21 cellular contexts compared by ENCODE assay signal in genomic region chr3:138717348-138717747, GRCh38.
A peak's percentile ranks its signal among the peaks of the same experiment; 100 is the strongest.
DNase-seq lines count a peak whose midpoint lies in the region; ATAC-seq and TF ChIP-seq lines count a peak whose summit lies in the region.
"Had no signal": no experiment of that assay in that cellular context is flagged by ENCODE, and none has a peak within 500 bp of the region (broad histone marks: within the 10 kb centered on the region; RNA-seq: fewer than 3 reads in every experiment).

No MANE protein-coding gene starts in this region.

- no peak overlapping the region for H2BK120ac ChIP-seq in H9 (ENCODE audit: low read depth, low read length, poor library complexity, severe bottlenecking)

- H3K79me1 ChIP-seq in H9 (ENCODE audit: insufficient read depth, low read depth, low read length, poor library complexity, severe bottlenecking) = no peaks in the 10 kb centered on the region

- H3K79me2 ChIP-seq in H9 (ENCODE audit: insufficient read depth, low read length) = no peaks in the 10 kb centered on the region
- H3K79me2 ChIP-seq in OCI-LY7 (ENCODE audit: insufficient read depth, low read depth, low read length) = no peaks in the 10 kb centered on the region

- no peaks in the 10 kb centered on the region for H3K36me3 ChIP-seq in CD8-positive, alpha-beta memory T cell (ENCODE audit: insufficient read depth, low read length)
- H3K36me3 ChIP-seq in OCI-LY7 (ENCODE audit: insufficient read depth, low read length) = 0 out of 2 replicates have a peak, but pooled peaks cover 4% of the 10 kb centered on the region
- H3K36me3 ChIP-seq: prostate gland had no signal

- TF ChIP-seq CTCF in GM12864 (IDR thresholded peaks at IDR 0.05; ENCODE audit: low read depth, low read length, missing control alignments) (no peak), foreskin fibroblast (IDR thresholded peaks at IDR 0.05; ENCODE audit: low read depth, low read length) (no peak), H9 (conservative IDR thresholded peaks at IDR 0.05) (no peak), OCI-LY7 (conservative IDR thresholded peaks at IDR 0.05; ENCODE audit: low read length) (no peak)

- no peak overlapping the region for H2AK5ac ChIP-seq in H9 (ENCODE audit: insufficient read length, low read length)

- no peak overlapping the region for H3K18ac ChIP-seq in H9 (ENCODE audit: insufficient read length, low read depth, low read length)

- H4K8ac ChIP-seq in H9 (replicated peaks; ENCODE audit: insufficient read length, low read depth, low read length) = no peak overlapping the region

- WGBS in H9 (ENCODE audit: extremely low coverage, insufficient read length, low lambda C conversion rate) = no CpG with 5 or more reads among the region's 2 CpGs

- no peak overlapping the region for H2BK15ac ChIP-seq in H9 (ENCODE audit: low read depth, low read length)

- no peak overlapping the region for H3K14ac ChIP-seq in H9 (ENCODE audit: insufficient read depth, low read length)

- peaks cover 7 to 26% (median 16%) of the 10 kb centered on the region in 3 donors for H3K36me3 Mint-ChIP-seq in CD8-positive, alpha-beta memory T cell
- H3K36me3 Mint-ChIP-seq in H9 (ENCODE audit: insufficient read depth in 1 of 3, low read depth in 3 of 3) = peaks cover 3 to 14% (median 10%) of the 10 kb centered on the region in 3 experiments; a peak in 6 of 7 replicates

- no peaks in the 10 kb centered on the region for H3K9me3 Mint-ChIP-seq in CD8-positive, alpha-beta memory T cell
- H3K9me3 Mint-ChIP-seq in H9 = no peaks in the 10 kb centered on the region
- H3K9me3 Mint-ChIP-seq: activated T-cell treated with anti-CD3 and anti-CD28 coated beads, Interleukin-2, amount 50 U/mL, for 72 hours; CD14-positive monocyte; GM23338; natural killer cell treated with Interleukin-12 subunit alpha and Interleukin-12 subunit beta and Interleukin-15 and Interleukin-18, amount 100 ng/mL, for 72 hours; T-cell had no signal

- DNase-seq in GM12864 (ENCODE audit: low read depth) (peak; percentile 7), foreskin fibroblast (no peak), H9 (no peak), OCI-LY7 (ENCODE audit: low spot score) (no peak)
- no peak for DNase-seq in CD8-positive, alpha-beta memory T cell
- DNase-seq: activated CD4-positive, alpha-beta memory T cell treated with anti-CD3 and anti-CD28 coated beads, Interleukin-2, amount 10 ng/mL, durations not matched to agents 7 days and 5 days; activated T-cell treated with anti-CD3 and anti-CD28 coated beads, Interleukin-2, amount 50 U/mL, for 72 hours; DMS53; islet precursor cell; NCI-H1417 treated with DMSO at 0.1 percent for 48 hours; stimulated activated naive CD4-positive, alpha-beta T cell treated with Interleukin-2 at 50 U/mL for 16 hours; T-cell had no signal

- no peak overlapping the region for H3K23ac ChIP-seq in H9 (ENCODE audit: insufficient read length, low read depth, low read length)

- POLR2A ChIA-PET in CD8-positive, alpha-beta memory T cell (lab: Charles Lee) = no interaction called here
- POLR2A ChIA-PET in OCI-LY7 (lab: Charles Lee) = interaction anchor here (0.6 to 0.7 kb wide), 2 partner anchors 22 to 83 kb away, joined by 3 to 6 read pairs; no protein-coding TSS in a partner anchor

- no peak overlapping the region for H3K56ac ChIP-seq in H9 (ENCODE audit: insufficient read length, low read depth, low read length)

- no peaks in the 10 kb centered on the region for H3K9me2 ChIP-seq in OCI-LY7 (ENCODE audit: insufficient read depth, low read length)

- H4K20me1 ChIP-seq in H9 (ENCODE audit: control insufficient read depth, insufficient read depth, insufficient read length) (no peaks in the 10 kb centered on the region), OCI-LY7 (ENCODE audit: insufficient read depth, low read length) (no peaks in the 10 kb centered on the region)

- H3K4me1 ChIP-seq in CD8-positive, alpha-beta memory T cell (ENCODE audit: insufficient read depth, low read length) = no peaks in the 10 kb centered on the region
- no peaks in the 10 kb centered on the region for H3K4me1 ChIP-seq in H9 (ENCODE audit: insufficient read depth, low read length)
- no peaks in the 10 kb centered on the region for H3K4me1 ChIP-seq in OCI-LY7 (ENCODE audit: insufficient read depth, low read length, poor library complexity, severe bottlenecking)
- H3K4me1 ChIP-seq: prostate gland had no signal

- H4K5ac ChIP-seq in H9 (ENCODE audit: insufficient read length, low read depth, low read length) = no peak overlapping the region

- H3K9me3 ChIP-seq in CD8-positive, alpha-beta memory T cell (ENCODE audit: low read length) = no peaks in the 10 kb centered on the region
- no peaks in the 10 kb centered on the region for H3K9me3 ChIP-seq in H9 (ENCODE audit: control insufficient read depth, low read depth, low read length)
- H3K9me3 ChIP-seq in OCI-LY7 (ENCODE audit: low read length) = no peaks in the 10 kb centered on the region
- H3K9me3 ChIP-seq: prostate gland had no signal

- H3K4me3 Mint-ChIP-seq in CD8-positive, alpha-beta memory T cell = no peak overlapping the region
- H3K4me3 Mint-ChIP-seq in H9 = no peak overlapping the region
- H3K4me3 Mint-ChIP-seq: activated CD4-positive, alpha-beta memory T cell treated with anti-CD3 and anti-CD28 coated beads, Interleukin-2, amount 10 ng/mL, durations not matched to agents 7 days and 5 days; activated T-cell treated with anti-CD3 and anti-CD28 coated beads, Interleukin-2, amount 50 U/mL, for 72 hours; CD14-positive monocyte; GM23338; memory B cell; natural killer cell treated with Interleukin-12 subunit alpha and Interleukin-12 subunit beta and Interleukin-15 and Interleukin-18, amount 100 ng/mL, for 72 hours; T-cell had no signal

- H2BK12ac ChIP-seq in H9 (ENCODE audit: insufficient read length, low read depth, low read length) = no peak overlapping the region

- H3K27ac Mint-ChIP-seq in CD8-positive, alpha-beta memory T cell = no peak overlapping the region
- H3K27ac Mint-ChIP-seq in H9 = no peak overlapping the region
- H3K27ac Mint-ChIP-seq: activated CD4-positive, alpha-beta memory T cell treated with anti-CD3 and anti-CD28 coated beads, Interleukin-2, amount 10 ng/mL, durations not matched to agents 7 days and 5 days; activated T-cell treated with anti-CD3 and anti-CD28 coated beads, Interleukin-2, amount 50 U/mL, for 72 hours; GM23338; memory B cell; T-cell had no signal

- H3K4me1 Mint-ChIP-seq in CD8-positive, alpha-beta memory T cell = peaks cover 2 to 11% (median 3%) of the 10 kb centered on the region in 3 donors
- H3K4me1 Mint-ChIP-seq in H9 = no peaks in the 10 kb centered on the region
- H3K4me1 Mint-ChIP-seq: GM23338 had no signal

- H3K27me3 ChIP-seq in CD8-positive, alpha-beta memory T cell (ENCODE audit: insufficient read depth, low read length, poor library complexity, severe bottlenecking) = no peaks in the 10 kb centered on the region
- H3K27me3 ChIP-seq in H9 (ENCODE audit: insufficient read depth, low read length) = no peaks in the 10 kb centered on the region

- no peaks in the 10 kb centered on the region for H3K23me2 ChIP-seq in H9 (ENCODE audit: insufficient read length, low read depth, low read length, poor library complexity, severe bottlenecking)

- no peaks in the 10 kb centered on the region for H3K27me3 Mint-ChIP-seq in CD8-positive, alpha-beta memory T cell
- H3K27me3 Mint-ChIP-seq in H9 (ENCODE audit: low read depth) = no peaks in the 10 kb centered on the region
- H3K27me3 Mint-ChIP-seq: activated CD4-positive, alpha-beta memory T cell treated with anti-CD3 and anti-CD28 coated beads, Interleukin-2, amount 10 ng/mL, durations not matched to agents 7 days and 5 days; memory B cell; natural killer cell treated with Interleukin-12 subunit alpha and Interleukin-12 subunit beta and Interleukin-15 and Interleukin-18, amount 100 ng/mL, for 72 hours; T-cell had no signal

- H2BK20ac ChIP-seq in H9 (ENCODE audit: low read depth, low read length, poor library complexity, severe bottlenecking) = no peak overlapping the region

- BruUV-seq in OCI-LY7 (replicated peaks; lab: Mats Ljungman, UMichigan) = no TSS peak

- H2BK5ac ChIP-seq in H9 (ENCODE audit: insufficient read length, low read length) = no peak overlapping the region

- H3K9ac ChIP-seq in H9 (ENCODE audit: extremely low read depth, insufficient read length, low read length) = no peak overlapping the region

- intact Hi-C loops in OCI-LY7 (cut with micrococcal nuclease; ENCODE audit: unreplicated experiment) = no loop called here

- H2AFZ ChIP-seq in H9 (ENCODE audit: low read length) = no peak overlapping the region
- H2AFZ ChIP-seq in OCI-LY7 (ENCODE audit: low read length) = no peak overlapping the region
- H2AFZ ChIP-seq: GM23338 had no signal

- ATAC-seq in GM19351 (IDR thresholded peaks at IDR 0.05; ENCODE audit: unreplicated experiment) = peak; percentile 93
- peak; percentile 82 for ATAC-seq in HG02678 (IDR thresholded peaks at IDR 0.05; ENCODE audit: unreplicated experiment)
- ATAC-seq in HG03432 (IDR thresholded peaks at IDR 0.05; ENCODE audit: unreplicated experiment) = peak; percentile 69
- ATAC-seq: activated T-cell treated with anti-CD3 and anti-CD28 coated beads, Interleukin-2, amount 50 U/mL, for 72 hours; GM23338; natural killer cell treated with Interleukin-12 subunit alpha and Interleukin-12 subunit beta and Interleukin-15 and Interleukin-18, amount 100 ng/mL, for 72 hours; T-cell had no signal

- no peak overlapping the region for H4K91ac ChIP-seq in H9 (ENCODE audit: insufficient read length, low read depth, low read length)

- CTCF ChIA-PET in CD8-positive, alpha-beta memory T cell (lab: Charles Lee) = interaction anchor here (2.5 kb wide), 1 partner anchor 198 kb away, joined by 13 read pairs; no protein-coding TSS in a partner anchor
- CTCF ChIA-PET in OCI-LY7 (lab: Charles Lee; ENCODE audit: unreplicated experiment) = no interaction called here

- H3K27ac ChIP-seq in CD8-positive, alpha-beta memory T cell (ENCODE audit: low read depth, low read length) = no peak overlapping the region
- no peak overlapping the region for H3K27ac ChIP-seq in H9 (ENCODE audit: insufficient read length, low read depth, low read length)
- no peak overlapping the region for H3K27ac ChIP-seq in OCI-LY7 (ENCODE audit: low read depth, low read length, poor library complexity, severe bottlenecking)
- H3K27ac ChIP-seq: prostate gland, VCaP had no signal

- H3K4me2 ChIP-seq in H9 (ENCODE audit: insufficient read depth, insufficient read length, low read length) (no peak overlapping the region), OCI-LY7 (ENCODE audit: low read length) (no peak overlapping the region)
- H3K4me2 ChIP-seq: GM23338 had no signal

- H3T11ph ChIP-seq in H9 (ENCODE audit: low read length) = no peak overlapping the region

- no peak overlapping the region for H3K4ac ChIP-seq in H9 (ENCODE audit: low read depth, low read length)

- H3K4me3 ChIP-seq in GM12864 (ENCODE audit: low read depth, low read length) (no peak overlapping the region), foreskin fibroblast (ENCODE audit: low read depth in 1 of 2, low read length in 2 of 2) (no peak overlapping the region), OCI-LY7 (ENCODE audit: low read depth, low read length, poor library complexity, severe bottlenecking) (no peak overlapping the region)
- no peak overlapping the region for H3K4me3 ChIP-seq in CD8-positive, alpha-beta memory T cell (ENCODE audit: low read length)
- H3K4me3 ChIP-seq: GM23338, prostate gland had no signal
